Comparison of ENCODE assay signal across 22 cellular contexts in the genomic region with DNA sequence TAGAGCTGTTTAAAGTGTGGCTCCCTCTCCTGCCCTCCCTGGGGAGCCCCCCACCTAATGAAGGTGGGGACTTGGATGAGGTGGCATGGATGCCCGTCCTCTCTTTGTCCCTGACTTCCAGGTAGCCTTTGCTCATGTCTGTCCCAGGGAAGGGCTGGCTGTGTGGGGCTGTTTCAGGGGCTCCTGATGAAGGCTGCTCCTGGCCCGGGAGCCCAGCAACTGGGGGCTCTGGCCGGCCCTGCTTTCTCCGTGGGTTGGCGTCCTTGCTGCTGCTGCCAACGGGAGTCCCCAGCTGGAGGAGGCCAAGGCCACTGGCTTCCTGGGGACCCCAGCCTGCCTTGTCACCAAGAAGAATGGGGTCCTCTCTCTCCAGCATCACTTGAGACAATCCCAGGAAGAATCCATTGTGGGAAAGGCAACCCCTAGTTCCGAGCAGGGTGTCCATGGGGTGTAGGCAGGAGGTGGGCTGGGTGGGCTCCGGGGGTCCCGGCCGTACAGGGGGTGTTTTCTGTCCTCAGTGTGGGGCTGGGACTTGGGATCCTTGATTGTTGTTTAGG.
"Had no signal": no experiment of that assay in that cellular context is flagged by ENCODE, and none has a peak within 500 bp of the region (broad histone marks: within the 10 kb centered on the region; RNA-seq: fewer than 3 reads in every experiment).

No MANE protein-coding gene starts in this region.

- H3K27me3 ChIP-seq: foreskin keratinocyte, left lung had no signal

- H3K4me3 ChIP-seq: left lung, smooth muscle cell, thoracic aorta had no signal

- FAIRE-seq: bronchial epithelial cell had no signal

- DNase-seq: activated CD4-positive, alpha-beta T cell treated with anti-CD3 and anti-CD28 coated beads for 36 hours; activated CD4-positive, alpha-beta T cell treated with anti-CD3 and anti-CD28 coated beads, Interleukin-2, amount 50 U/mL, for 48 hours; activated CD8-positive, alpha-beta memory T cell treated with anti-CD3 and anti-CD28 coated beads, Interleukin-2, amount 50 U/mL, for 48 hours; activated naive CD4-positive, alpha-beta T cell treated with Interleukin-2 at 50 U/mL for 16 hours; activated naive CD8-positive, alpha-beta T cell treated with anti-CD3 and anti-CD28 coated beads for 36 hours; activated T-cell treated with anti-CD3 and anti-CD28 coated beads, Interleukin-2, amount 50 U/mL, for 4 hours; cortex of kidney; foreskin keratinocyte; mammary epithelial cell; nephron progenitor cell; nucleus accumbens; stimulated activated CD4-positive, alpha-beta T cell treated with anti-CD3 and anti-CD28 coated beads, Interleukin-2, amount 100 ng/mL, for 48 hours; stimulated activated CD8-positive, alpha-beta memory T cell treated with anti-CD3 and anti-CD28 coated beads, Interleukin-4, amount 100 ng/mL, for 48 hours; stimulated activated naive CD4-positive, alpha-beta T cell; T1000 had no signal

- H3K27ac ChIP-seq: epithelial cell of prostate, foreskin keratinocyte, left lung, thoracic aorta had no signal

- H3K9me3 ChIP-seq: left lung, thoracic aorta had no signal

- H3K4me2 ChIP-seq: smooth muscle cell had no signal

- ATAC-seq: activated CD4-positive, alpha-beta T cell treated with anti-CD3 and anti-CD28 coated beads for 36 hours; activated T-cell treated with anti-CD3 and anti-CD28 coated beads, Interleukin-2, amount 50 U/mL, for 4 hours; sciatic nerve; WTC11 had no signal

- H3K36me3 ChIP-seq: thoracic aorta had no signal
